ENCODE assay signal across 1 cellular context in the genomic region with DNA sequence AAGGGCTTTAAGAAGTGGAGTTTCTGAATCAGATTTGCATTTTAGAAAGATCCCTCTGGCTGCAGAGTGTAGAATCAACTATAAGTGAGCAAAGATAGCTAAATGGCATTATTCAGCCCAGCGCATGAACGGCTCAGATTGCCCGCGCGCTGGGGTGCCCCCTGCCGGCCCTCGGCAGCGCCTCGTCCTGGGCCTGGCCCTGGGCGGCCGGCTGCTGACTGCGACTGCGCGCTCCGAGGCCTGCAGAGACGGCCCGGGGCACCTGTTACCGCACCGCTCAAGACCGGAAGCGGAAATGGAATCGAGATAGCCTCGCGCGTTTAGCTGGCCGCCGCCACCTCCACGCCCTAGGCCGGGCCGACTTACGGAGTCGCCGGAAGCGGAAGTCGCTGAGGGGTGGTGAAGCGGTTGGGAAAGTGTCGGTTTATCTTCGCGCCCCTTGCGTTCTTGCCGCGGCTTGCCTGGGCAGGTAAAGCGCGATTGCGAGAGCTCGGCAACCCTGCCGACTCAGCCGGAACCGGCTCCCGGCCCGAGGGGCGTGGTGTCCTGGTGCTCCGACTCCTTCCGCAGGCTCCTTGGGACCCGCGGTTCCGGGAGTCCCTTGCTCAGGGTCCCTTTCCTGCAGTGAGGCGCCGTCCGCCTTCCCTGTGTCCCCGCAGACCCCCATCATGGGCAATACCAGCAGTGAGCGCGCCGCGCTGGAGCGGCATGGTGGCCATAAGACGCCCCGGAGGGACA.
TF ChIP-seq lines count a peak whose summit lies in the region.

A gene with protein sequence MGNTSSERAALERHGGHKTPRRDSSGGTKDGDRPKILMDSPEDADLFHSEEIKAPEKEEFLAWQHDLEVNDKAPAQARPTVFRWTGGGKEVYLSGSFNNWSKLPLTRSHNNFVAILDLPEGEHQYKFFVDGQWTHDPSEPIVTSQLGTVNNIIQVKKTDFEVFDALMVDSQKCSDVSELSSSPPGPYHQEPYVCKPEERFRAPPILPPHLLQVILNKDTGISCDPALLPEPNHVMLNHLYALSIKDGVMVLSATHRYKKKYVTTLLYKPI (plus strand): TSS at position 557 of the 738 bp plus-strand sequence. CDS start 112 bp downstream, at position 669.

TF ChIP-seq in HepG2, 621 proteins besides CTCF, POLR2A, EP300 and RAD21 (continued from another document and continues in another):
- TF ChIP-seq PAXIP1 (CRISPR knock-in tag; conservative IDR thresholded peaks at IDR 0.05) (no peak; the same call in 1 of the 2 replicates), ZNF232 (CRISPR knock-in tag; IDR thresholded peaks at IDR 0.05; ENCODE audit: borderline replicate concordance) (no peak), SOX13 (IDR thresholded peaks at IDR 0.05) (no peak), SOX13 (CRISPR knock-in tag; conservative IDR thresholded peaks at IDR 0.05 in 1 of 2, IDR thresholded peaks at IDR 0.05 in 1 of 2) (peak in 1 of 2 experiments; percentile 20; a peak in 1 of 4 replicates), NR1H2 (CRISPR knock-in tag; IDR thresholded peaks at IDR 0.05; ENCODE audit: borderline replicate concordance, low read depth) (0 out of 2 replicates have a peak, but pooled peaks have one; percentile 44), ZNF589 (CRISPR knock-in tag; conservative IDR thresholded peaks at IDR 0.05) (no peak), ZFAT (CRISPR knock-in tag; conservative IDR thresholded peaks at IDR 0.05) (no peak), MLLT10 (CRISPR knock-in tag; IDR thresholded peaks at IDR 0.05) (no peak), ZNF609 (CRISPR knock-in tag; IDR thresholded peaks at IDR 0.05; ENCODE audit: borderline replicate concordance) (no peak), TAF15 (IDR thresholded peaks at IDR 0.05; ENCODE audit: low read depth, low read length, poor library complexity, severe bottlenecking) (peak; percentile 49), RBM22 (optimal IDR thresholded peaks at IDR 0.05; ENCODE audit: low read length) (no peak), ZNF660 (CRISPR knock-in tag; IDR thresholded peaks at IDR 0.05; ENCODE audit: borderline replicate concordance, low read depth) (no peak)
- TF ChIP-seq, protein P1, sequence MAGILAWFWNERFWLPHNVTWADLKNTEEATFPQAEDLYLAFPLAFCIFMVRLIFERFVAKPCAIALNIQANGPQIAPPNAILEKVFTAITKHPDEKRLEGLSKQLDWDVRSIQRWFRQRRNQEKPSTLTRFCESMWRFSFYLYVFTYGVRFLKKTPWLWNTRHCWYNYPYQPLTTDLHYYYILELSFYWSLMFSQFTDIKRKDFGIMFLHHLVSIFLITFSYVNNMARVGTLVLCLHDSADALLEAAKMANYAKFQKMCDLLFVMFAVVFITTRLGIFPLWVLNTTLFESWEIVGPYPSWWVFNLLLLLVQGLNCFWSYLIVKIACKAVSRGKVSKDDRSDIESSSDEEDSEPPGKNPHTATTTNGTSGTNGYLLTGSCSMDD (CRISPR knock-in tag; IDR thresholded peaks at IDR 0.05) = no peak
- TF ChIP-seq, protein P2, sequence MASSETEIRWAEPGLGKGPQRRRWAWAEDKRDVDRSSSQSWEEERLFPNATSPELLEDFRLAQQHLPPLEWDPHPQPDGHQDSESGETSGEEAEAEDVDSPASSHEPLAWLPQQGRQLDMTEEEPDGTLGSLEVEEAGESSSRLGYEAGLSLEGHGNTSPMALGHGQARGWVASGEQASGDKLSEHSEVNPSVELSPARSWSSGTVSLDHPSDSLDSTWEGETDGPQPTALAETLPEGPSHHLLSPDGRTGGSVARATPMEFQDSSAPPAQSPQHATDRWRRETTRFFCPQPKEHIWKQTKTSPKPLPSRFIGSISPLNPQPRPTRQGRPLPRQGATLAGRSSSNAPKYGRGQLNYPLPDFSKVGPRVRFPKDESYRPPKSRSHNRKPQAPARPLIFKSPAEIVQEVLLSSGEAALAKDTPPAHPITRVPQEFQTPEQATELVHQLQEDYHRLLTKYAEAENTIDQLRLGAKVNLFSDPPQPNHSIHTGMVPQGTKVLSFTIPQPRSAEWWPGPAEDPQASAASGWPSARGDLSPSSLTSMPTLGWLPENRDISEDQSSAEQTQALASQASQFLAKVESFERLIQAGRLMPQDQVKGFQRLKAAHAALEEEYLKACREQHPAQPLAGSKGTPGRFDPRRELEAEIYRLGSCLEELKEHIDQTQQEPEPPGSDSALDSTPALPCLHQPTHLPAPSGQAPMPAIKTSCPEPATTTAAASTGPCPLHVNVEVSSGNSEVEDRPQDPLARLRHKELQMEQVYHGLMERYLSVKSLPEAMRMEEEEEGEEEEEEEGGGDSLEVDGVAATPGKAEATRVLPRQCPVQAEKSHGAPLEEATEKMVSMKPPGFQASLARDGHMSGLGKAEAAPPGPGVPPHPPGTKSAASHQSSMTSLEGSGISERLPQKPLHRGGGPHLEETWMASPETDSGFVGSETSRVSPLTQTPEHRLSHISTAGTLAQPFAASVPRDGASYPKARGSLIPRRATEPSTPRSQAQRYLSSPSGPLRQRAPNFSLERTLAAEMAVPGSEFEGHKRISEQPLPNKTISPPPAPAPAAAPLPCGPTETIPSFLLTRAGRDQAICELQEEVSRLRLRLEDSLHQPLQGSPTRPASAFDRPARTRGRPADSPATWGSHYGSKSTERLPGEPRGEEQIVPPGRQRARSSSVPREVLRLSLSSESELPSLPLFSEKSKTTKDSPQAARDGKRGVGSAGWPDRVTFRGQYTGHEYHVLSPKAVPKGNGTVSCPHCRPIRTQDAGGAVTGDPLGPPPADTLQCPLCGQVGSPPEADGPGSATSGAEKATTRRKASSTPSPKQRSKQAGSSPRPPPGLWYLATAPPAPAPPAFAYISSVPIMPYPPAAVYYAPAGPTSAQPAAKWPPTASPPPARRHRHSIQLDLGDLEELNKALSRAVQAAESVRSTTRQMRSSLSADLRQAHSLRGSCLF (CRISPR knock-in tag; IDR thresholded peaks at IDR 0.05; ENCODE audit: borderline replicate concordance) = peak; percentile 81; the same call in 1 of the 2 replicates
- TF ChIP-seq, protein P3, sequence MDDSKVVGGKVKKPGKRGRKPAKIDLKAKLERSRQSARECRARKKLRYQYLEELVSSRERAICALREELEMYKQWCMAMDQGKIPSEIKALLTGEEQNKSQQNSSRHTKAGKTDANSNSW (CRISPR knock-in tag; IDR thresholded peaks at IDR 0.05; ENCODE audit: borderline replicate concordance) = no peak
- TF ChIP-seq, protein P4, sequence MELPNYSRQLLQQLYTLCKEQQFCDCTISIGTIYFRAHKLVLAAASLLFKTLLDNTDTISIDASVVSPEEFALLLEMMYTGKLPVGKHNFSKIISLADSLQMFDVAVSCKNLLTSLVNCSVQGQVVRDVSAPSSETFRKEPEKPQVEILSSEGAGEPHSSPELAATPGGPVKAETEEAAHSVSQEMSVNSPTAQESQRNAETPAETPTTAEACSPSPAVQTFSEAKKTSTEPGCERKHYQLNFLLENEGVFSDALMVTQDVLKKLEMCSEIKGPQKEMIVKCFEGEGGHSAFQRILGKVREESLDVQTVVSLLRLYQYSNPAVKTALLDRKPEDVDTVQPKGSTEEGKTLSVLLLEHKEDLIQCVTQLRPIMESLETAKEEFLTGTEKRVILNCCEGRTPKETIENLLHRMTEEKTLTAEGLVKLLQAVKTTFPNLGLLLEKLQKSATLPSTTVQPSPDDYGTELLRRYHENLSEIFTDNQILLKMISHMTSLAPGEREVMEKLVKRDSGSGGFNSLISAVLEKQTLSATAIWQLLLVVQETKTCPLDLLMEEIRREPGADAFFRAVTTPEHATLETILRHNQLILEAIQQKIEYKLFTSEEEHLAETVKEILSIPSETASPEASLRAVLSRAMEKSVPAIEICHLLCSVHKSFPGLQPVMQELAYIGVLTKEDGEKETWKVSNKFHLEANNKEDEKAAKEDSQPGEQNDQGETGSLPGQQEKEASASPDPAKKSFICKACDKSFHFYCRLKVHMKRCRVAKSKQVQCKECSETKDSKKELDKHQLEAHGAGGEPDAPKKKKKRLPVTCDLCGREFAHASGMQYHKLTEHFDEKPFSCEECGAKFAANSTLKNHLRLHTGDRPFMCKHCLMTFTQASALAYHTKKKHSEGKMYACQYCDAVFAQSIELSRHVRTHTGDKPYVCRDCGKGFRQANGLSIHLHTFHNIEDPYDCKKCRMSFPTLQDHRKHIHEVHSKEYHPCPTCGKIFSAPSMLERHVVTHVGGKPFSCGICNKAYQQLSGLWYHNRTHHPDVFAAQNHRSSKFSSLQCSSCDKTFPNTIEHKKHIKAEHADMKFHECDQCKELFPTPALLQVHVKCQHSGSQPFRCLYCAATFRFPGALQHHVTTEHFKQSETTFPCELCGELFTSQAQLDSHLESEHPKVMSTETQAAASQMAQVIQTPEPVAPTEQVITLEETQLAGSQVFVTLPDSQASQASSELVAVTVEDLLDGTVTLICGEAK (IDR thresholded peaks at IDR 0.05) = peak; percentile 94
- TF ChIP-seq, protein P4 (CRISPR knock-in tag; IDR thresholded peaks at IDR 0.05) = peak; percentile 81; the same call in 1 of the 2 replicates
